ENCODE assay signal across 25 cellular contexts in genomic region chr10:4190876-4191275, GRCh38.
"Had no signal": no experiment of that assay in that cellular context is flagged by ENCODE, and none has a peak within 500 bp of the region (broad histone marks: within the 10 kb centered on the region; RNA-seq: fewer than 3 reads in every experiment).

No MANE protein-coding gene starts in this region.

- H3K27me3 ChIP-seq: cardiac muscle cell had no signal

- DNase-seq: activated CD4-positive, alpha-beta memory T cell treated with anti-CD3 and anti-CD28 coated beads for 36 hours; activated CD4-positive, alpha-beta T cell treated with anti-CD3 and anti-CD28 coated beads, Interleukin-2, amount 10 ng/mL, durations not matched to agents 7 days and 5 days; activated CD4-positive, CD25-positive, alpha-beta regulatory T cell; activated CD8-positive, alpha-beta memory T cell treated with anti-CD3 and anti-CD28 coated beads for 24 hours; activated gamma-delta T cell; activated naive CD4-positive, alpha-beta T cell treated with anti-CD3 and anti-CD28 coated beads for 36 hours; activated T-cell treated with anti-CD3 and anti-CD28 coated beads, Interleukin-2, amount 50 U/mL, for 4 hours; amygdala; MM.1S; NCI-H1105; NCI-H1436; NCI-H1694 treated with DMSO at 0.1 percent for 48 hours; NCI-H2029 treated with DMSO at 0.1 percent for 48 hours; NCI-H345; NCI-H510A; NCI-H526 treated with DMSO at 0.1 percent for 48 hours; NCI-H82; SIG-M5; T-cell; T-helper 2 cell had no signal

- H3K36me3 ChIP-seq: cardiac muscle cell had no signal

- ATAC-seq: activated T-cell treated with anti-CD3 and anti-CD28 coated beads, Interleukin-2, amount 50 U/mL, for 4 hours; T-cell had no signal

- FAIRE-seq: astrocyte had no signal

- H3K4me2 ChIP-seq: KMS-11 had no signal

- H3K9ac ChIP-seq: KMS-11 had no signal

- H3K4me3 ChIP-seq: cardiac muscle cell, SK-N-MC had no signal

- H3K27ac ChIP-seq: cardiac muscle cell, KMS-11, SK-N-MC, VCaP had no signal
